Comparison of ENCODE assay signal across 19 cellular contexts in the genomic region with DNA sequence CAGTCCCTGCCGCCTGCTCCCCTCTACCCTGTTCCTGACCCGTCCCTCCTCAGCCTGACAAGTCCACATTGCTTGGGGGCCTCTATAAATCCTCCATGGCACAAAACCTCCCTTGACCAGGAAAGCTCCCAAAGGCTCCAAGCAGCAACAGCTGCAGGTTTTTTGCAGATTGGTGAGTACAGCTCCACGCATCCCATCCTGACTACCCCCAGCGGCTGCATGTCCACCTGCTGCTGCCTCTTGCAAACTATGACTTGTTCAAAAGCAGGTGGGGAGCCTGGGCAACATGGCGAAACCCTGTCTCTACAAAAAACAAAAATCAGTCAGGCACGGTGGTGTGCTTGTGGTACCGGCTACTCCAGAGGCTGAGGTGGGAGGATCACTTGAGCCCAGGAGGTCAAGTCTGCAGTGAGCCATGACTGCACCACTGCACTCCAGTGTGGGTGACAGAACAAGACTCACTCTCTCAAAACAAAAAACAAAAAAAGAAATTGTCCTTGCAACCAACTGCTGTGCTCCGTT.
A peak's percentile ranks its signal among the peaks of the same experiment; 100 is the strongest.
DNase-seq lines count a peak whose midpoint lies in the region; ATAC-seq and TF ChIP-seq lines count a peak whose summit lies in the region.
"Had no signal": no experiment of that assay in that cellular context is flagged by ENCODE, and none has a peak within 500 bp of the region (broad histone marks: within the 10 kb centered on the region; RNA-seq: fewer than 3 reads in every experiment).

No MANE protein-coding gene starts in this region.

- peaks cover 26% of the 10 kb centered on the region for H3K36me3 Mint-ChIP-seq in activated T-helper 17 cell treated with anti-CD3 and anti-CD28 coated beads, Interleukin-2, amount 50 U/mL, for 72 hours (ENCODE audit: low read depth)
- H3K36me3 Mint-ChIP-seq in naive B cell (no peaks in the 10 kb centered on the region), natural killer cell (no peaks in the 10 kb centered on the region)
- peaks cover 20% of the 10 kb centered on the region for H3K36me3 Mint-ChIP-seq in activated CD4-positive, alpha-beta T cell treated with anti-CD3 and anti-CD28 coated beads, Interleukin-2, amount 10 ng/mL, durations not matched to agents 7 days and 5 days (ENCODE audit: low read depth)

- peaks cover 91 to 100% (median 97%) of the 10 kb centered on the region in 10 experiments for H3K4me1 ChIP-seq in BLaER1 treated with 17β-estradiol and CSF1 and Interleukin-3, amounts not matched to agents 10 nM and 100 nM

- peak overlapping the region; percentile 80 for H3K27ac Mint-ChIP-seq in activated T-helper 17 cell treated with anti-CD3 and anti-CD28 coated beads, Interleukin-2, amount 50 U/mL, for 72 hours
- H3K27ac Mint-ChIP-seq in naive B cell, result peak overlapping the region in 2 of 6 donors; percentile 62 to 89
- no peak overlapping the region for H3K27ac Mint-ChIP-seq in natural killer cell
- H3K27ac Mint-ChIP-seq in activated CD4-positive, alpha-beta T cell treated with anti-CD3 and anti-CD28 coated beads, Interleukin-2, amount 10 ng/mL, durations not matched to agents 7 days and 5 days, result no peak overlapping the region
- H3K27ac Mint-ChIP-seq: activated T-helper 1 cell treated with anti-CD3 and anti-CD28 coated beads, Interleukin-12 subunit alpha, Interleukin-12 subunit beta, Interleukin-2, Interleukin-4 antibody, amounts not matched to agents 30 ng/mL and 10 ng/mL and 1 ng/mL, durations not matched to agents 14 hours and 24 hours and 36 hours had no signal

- POLR2A ChIA-PET in activated CD4-positive, alpha-beta T cell treated with anti-CD3 and anti-CD28 coated beads, Interleukin-2, amount 10 ng/mL, durations not matched to agents 7 days and 5 days (lab: Charles Lee), result no interaction called here

- peaks cover 17 to 57% (median 45%) of the 10 kb centered on the region in 11 experiments for H3K36me3 ChIP-seq in BLaER1 treated with 17β-estradiol and CSF1 and Interleukin-3, amounts not matched to agents 10 nM and 100 nM

- H3K27me3 Mint-ChIP-seq in activated T-helper 17 cell treated with anti-CD3 and anti-CD28 coated beads, Interleukin-2, amount 50 U/mL, for 72 hours, result no peaks in the 10 kb centered on the region
- H3K27me3 Mint-ChIP-seq in naive B cell (no peaks in the 10 kb centered on the region), natural killer cell (ENCODE audit: low read depth in 2 of 2) (no peaks in the 10 kb centered on the region)
- no peaks in the 10 kb centered on the region for H3K27me3 Mint-ChIP-seq in activated CD4-positive, alpha-beta T cell treated with anti-CD3 and anti-CD28 coated beads, Interleukin-2, amount 10 ng/mL, durations not matched to agents 7 days and 5 days

- in situ Hi-C loops in ACHN (cut with HindIII; ENCODE audit: low pct_ligation_motif_present, low pct_unique_long_range_greater_than_20kb, low sequenced_read_pairs), result no loop called here

- no peaks in the 10 kb centered on the region for H3K27me3 ChIP-seq in BLaER1 treated with 17β-estradiol and CSF1 and Interleukin-3, amounts not matched to agents 10 nM and 100 nM
- H3K27me3 ChIP-seq: Peyer's patch had no signal

- CTCF ChIA-PET in activated CD4-positive, alpha-beta T cell treated with anti-CD3 and anti-CD28 coated beads, Interleukin-2, amount 10 ng/mL, durations not matched to agents 7 days and 5 days (lab: Charles Lee), result interaction anchor here (2.0 kb wide), 1 partner anchor 12 kb away, joined by 7 read pairs; no protein-coding TSS in a partner anchor

- 0 out of 22 replicates have a peak overlapping the region, but pooled peaks of 2 of the 11 experiments have one; percentile 24 to 40 for H3K9ac ChIP-seq in BLaER1 treated with 17β-estradiol and CSF1 and Interleukin-3, amounts not matched to agents 10 nM and 100 nM

- H3K9me3 ChIP-seq in BLaER1 treated with 17β-estradiol and CSF1 and Interleukin-3, amounts not matched to agents 10 nM and 100 nM (replicated peaks in 1 of 11), result no peaks in the 10 kb centered on the region
- H3K9me3 ChIP-seq: Peyer's patch had no signal

- H3K4me2 ChIP-seq in BLaER1 treated with 17β-estradiol and CSF1 and Interleukin-3, amounts not matched to agents 10 nM and 100 nM, result peak overlapping the region; percentile 63 to 91 (median 75)

- H3K4me3 Mint-ChIP-seq in activated T-helper 17 cell treated with anti-CD3 and anti-CD28 coated beads, Interleukin-2, amount 50 U/mL, for 72 hours, result no peak overlapping the region
- H3K4me3 Mint-ChIP-seq in naive B cell (peak overlapping the region in 7 of 8 donors; percentile 44 to 75 (median 64)), natural killer cell (no peak overlapping the region)
- no peak overlapping the region for H3K4me3 Mint-ChIP-seq in activated CD4-positive, alpha-beta T cell treated with anti-CD3 and anti-CD28 coated beads, Interleukin-2, amount 10 ng/mL, durations not matched to agents 7 days and 5 days
- H3K4me3 Mint-ChIP-seq: activated T-helper 1 cell treated with anti-CD3 and anti-CD28 coated beads, Interleukin-12 subunit alpha, Interleukin-12 subunit beta, Interleukin-2, Interleukin-4 antibody, amounts not matched to agents 30 ng/mL and 10 ng/mL and 1 ng/mL, durations not matched to agents 14 hours and 24 hours and 36 hours had no signal

- intact Hi-C loops in natural killer cell (cut with micrococcal nuclease), result no loop called here

- no peak overlapping the region for H3K27ac ChIP-seq in BLaER1 treated with 17β-estradiol and CSF1 and Interleukin-3, amounts not matched to agents 10 nM and 100 nM
- H3K27ac ChIP-seq: Peyer's patch had no signal

- no peak for ATAC-seq in activated T-helper 17 cell treated with anti-CD3 and anti-CD28 coated beads, Interleukin-2, amount 50 U/mL, for 72 hours (replicated peaks)
- ATAC-seq in naive B cell (ENCODE audit: low read depth in 2 of 2), result peak in 1 of 2 donors; percentile 8
- no peak for ATAC-seq in natural killer cell
- ATAC-seq: HCT116, left lobe of liver had no signal

- H3K4me3 ChIP-seq in BLaER1 treated with 17β-estradiol and CSF1 and Interleukin-3, amounts not matched to agents 10 nM and 100 nM, result no peak overlapping the region
- H3K4me3 ChIP-seq: Peyer's patch, smooth muscle cell had no signal

- no peaks in the 10 kb centered on the region for H3K9me3 Mint-ChIP-seq in activated T-helper 17 cell treated with anti-CD3 and anti-CD28 coated beads, Interleukin-2, amount 50 U/mL, for 72 hours
- H3K9me3 Mint-ChIP-seq in naive B cell (no peaks in the 10 kb centered on the region), natural killer cell (no peaks in the 10 kb centered on the region)
- H3K9me3 Mint-ChIP-seq in activated CD4-positive, alpha-beta T cell treated with anti-CD3 and anti-CD28 coated beads, Interleukin-2, amount 10 ng/mL, durations not matched to agents 7 days and 5 days, result no peaks in the 10 kb centered on the region
- H3K9me3 Mint-ChIP-seq: activated T-helper 1 cell treated with anti-CD3 and anti-CD28 coated beads, Interleukin-12 subunit alpha, Interleukin-12 subunit beta, Interleukin-2, Interleukin-4 antibody, amounts not matched to agents 30 ng/mL and 10 ng/mL and 1 ng/mL, durations not matched to agents 14 hours and 24 hours and 36 hours had no signal

- H4K20me1 ChIP-seq in BLaER1 treated with 17β-estradiol and CSF1 and Interleukin-3, amounts not matched to agents 10 nM and 100 nM, result peaks cover 99 to 100% (median 100%) of the 10 kb centered on the region in 11 experiments

- H3K4me1 Mint-ChIP-seq in activated T-helper 17 cell treated with anti-CD3 and anti-CD28 coated beads, Interleukin-2, amount 50 U/mL, for 72 hours, result peaks cover 55% of the 10 kb centered on the region
- H3K4me1 Mint-ChIP-seq in naive B cell (peaks cover 71 to 89% (median 73%) of the 10 kb centered on the region in 3 donors), natural killer cell (peaks cover 83 to 92% of the 10 kb centered on the region in 2 donors)
- peaks cover 81% of the 10 kb centered on the region for H3K4me1 Mint-ChIP-seq in activated CD4-positive, alpha-beta T cell treated with anti-CD3 and anti-CD28 coated beads, Interleukin-2, amount 10 ng/mL, durations not matched to agents 7 days and 5 days

- DNase-seq in ACHN (peak; percentile 18), naive B cell (no peak), hepatic stellate cell (ENCODE audit: low spot score) (no peak), natural killer cell (no peak), cerebellar nuclear complex (lab: John Stamatoyannopoulos, UW) (no peak)
- DNase-seq in activated CD4-positive, alpha-beta T cell treated with anti-CD3 and anti-CD28 coated beads, Interleukin-2, amount 10 ng/mL, durations not matched to agents 7 days and 5 days, result no peak
- DNase-seq: activated CD4-positive, alpha-beta T cell treated with anti-CD3 and anti-CD28 coated beads, Interleukin-2, amount 50 U/mL, for 4 hours; AML-193; foreskin fibroblast; GF-D8; NCI-H1048; NCI-H2081 treated with DMSO at 0.1 percent for 48 hours; Peyer's patch had no signal

- TF ChIP-seq CTCF in natural killer cell (IDR thresholded peaks at IDR 0.05), result no peak

Comparison
In these comparisons a context has a peak if more than half of its experiments do, and no peak if none do; other contexts are left out.
1. H3K4me3 Mint-ChIP-seq: peak in naive B cell (7 of 8); none in activated T-helper 17 cell treated with anti-CD3 and anti-CD28 coated beads, Interleukin-2, amount 50 U/mL, for 72 hours (single experiment), natural killer cell (single experiment) and activated CD4-positive, alpha-beta T cell treated with anti-CD3 and anti-CD28 coated beads, Interleukin-2, amount 10 ng/mL, durations not matched to agents 7 days and 5 days (single experiment).